In genomic region chr12:19239616-19240234, GRCh38 we compare ENCODE assay signal across 1 cellular context.
TF ChIP-seq lines count a peak whose summit lies in the region.

No MANE protein-coding gene starts in this region.

TF ChIP-seq in SK-N-SH, 30 proteins besides CTCF, POLR2A, EP300 and RAD21 (continued from another document):
- TF ChIP-seq FOSL2 (IDR thresholded peaks at IDR 0.05; ENCODE audit: borderline replicate concordance, low read depth) (peak; percentile 17; the same call in 1 of the 2 replicates), SIN3A (IDR thresholded peaks at IDR 0.05; ENCODE audit: borderline replicate concordance, low read depth, low read length) (no peak), TEAD4 (IDR thresholded peaks at IDR 0.05; ENCODE audit: borderline replicate concordance, insufficient read depth) (no peak; the same call in 1 of the 2 replicates), POLR2AphosphoS5 (IDR thresholded peaks at IDR 0.05; ENCODE audit: low read depth, low read length) (no peak), MXI1 (IDR thresholded peaks at IDR 0.05; ENCODE audit: low read depth, low read length) (no peak), NFIC (IDR thresholded peaks at IDR 0.05; ENCODE audit: borderline replicate concordance) (peak; percentile 46; the same call in 1 of the 2 replicates), RCOR1 (IDR thresholded peaks at IDR 0.05; ENCODE audit: low read length) (no peak), ELF1 (IDR thresholded peaks at IDR 0.05) (peak; percentile 62; the same call in 1 of the 2 replicates), NRF1 (IDR thresholded peaks at IDR 0.05; ENCODE audit: low read depth, low read length) (no peak), CHD2 (IDR thresholded peaks at IDR 0.05; ENCODE audit: low read length, partially characterized antibody) (no peak), GATA2 (CRISPR knock-in tag; IDR thresholded peaks at IDR 0.05) (no peak), SMC3 (IDR thresholded peaks at IDR 0.05; ENCODE audit: low read depth, low read length) (no peak)
- TF ChIP-seq, protein P1, sequence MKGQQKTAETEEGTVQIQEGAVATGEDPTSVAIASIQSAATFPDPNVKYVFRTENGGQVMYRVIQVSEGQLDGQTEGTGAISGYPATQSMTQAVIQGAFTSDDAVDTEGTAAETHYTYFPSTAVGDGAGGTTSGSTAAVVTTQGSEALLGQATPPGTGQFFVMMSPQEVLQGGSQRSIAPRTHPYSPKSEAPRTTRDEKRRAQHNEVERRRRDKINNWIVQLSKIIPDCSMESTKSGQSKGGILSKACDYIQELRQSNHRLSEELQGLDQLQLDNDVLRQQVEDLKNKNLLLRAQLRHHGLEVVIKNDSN (IDR thresholded peaks at IDR 0.05; ENCODE audit: borderline replicate concordance, low read depth), result no peak
